In genomic region chr1:63592536-63593302, GRCh38 we compare ENCODE assay signal across 8 cellular contexts. TPM values are rescaled to one million over a fixed set of nuclear protein-coding genes. Genes with fewer than 3 reads are reported as not detected.
A peak's percentile ranks its signal among the peaks of the same experiment; 100 is the strongest.
DNase-seq lines count a peak whose midpoint lies in the region; ATAC-seq, FAIRE-seq and TF ChIP-seq lines count a peak whose summit lies in the region.

No MANE protein-coding gene starts in this region.

- H3K36me3 ChIP-seq in SK-N-SH (replicated peaks in 1 of 2; ENCODE audit: control insufficient read depth in 1 of 2, insufficient read depth in 2 of 2, low read length in 1 of 2) (no peaks in the 10 kb centered on the region), neutrophil (no peaks in the 10 kb centered on the region)

- H3K9me3 ChIP-seq in SK-N-SH, result no peaks in the 10 kb centered on the region
- no peaks in the 10 kb centered on the region for H3K9me3 ChIP-seq in neutrophil

- DNase-seq in SK-N-SH (peak; percentile 23), RCC 7860 (ENCODE audit: low spot score) (peak; percentile 59), epithelial cell of proximal tubule (ENCODE audit: low read depth) (no peak), NCI-H1105 (lab: John Stamatoyannopoulos, UW) (no peak)

- POLR2A ChIA-PET in SK-N-SH (lab: Yijun Ruan, JAX), result no interaction called here

- H4K20me1 ChIP-seq in SK-N-SH (ENCODE audit: insufficient read depth), result no peaks in the 10 kb centered on the region

- ATAC-seq in SK-N-SH treated with all-trans-retinoic acid at 6 μM for 48 hours (no peak), HG03439 (IDR thresholded peaks at IDR 0.05; ENCODE audit: unreplicated experiment) (no peak), HG03432 (IDR thresholded peaks at IDR 0.05; ENCODE audit: unreplicated experiment) (no peak)

- peak overlapping the region; percentile 77 for H3K9ac ChIP-seq in SK-N-SH

- H3K79me2 ChIP-seq in SK-N-SH (ENCODE audit: insufficient read depth), result peaks cover 26% of the 10 kb centered on the region

- CTCF ChIA-PET in SK-N-SH (lab: Yijun Ruan, JAX), result interaction anchor here (0.8 to 1.4 kb wide), 3 partner anchors 17 to 82 kb away, joined by 3 to 8 read pairs (median 3); no protein-coding TSS in a partner anchor

- peak overlapping the region; percentile 97 for H3K4me2 ChIP-seq in SK-N-SH

- H3K4me3 ChIP-seq in SK-N-SH (ENCODE audit: low read depth in 2 of 2, low read length in 1 of 2), result peak overlapping the region; percentile 88 to 95
- H3K4me3 ChIP-seq in epithelial cell of proximal tubule (ENCODE audit: low read depth, low read length), result peak overlapping the region; percentile 89
- peak overlapping the region; percentile 72 to 81 for H3K4me3 ChIP-seq in neutrophil (ENCODE audit: low read depth in 1 of 2, low read length in 1 of 2)

- no peaks in the 10 kb centered on the region for H3K27me3 ChIP-seq in SK-N-SH (ENCODE audit: insufficient read depth)
- H3K27me3 ChIP-seq in neutrophil, result no peaks in the 10 kb centered on the region

- H3K4me1 ChIP-seq in SK-N-SH (ENCODE audit: control insufficient read depth in 1 of 2, insufficient read depth in 2 of 2, low read depth in 1 of 2, low read length in 1 of 2) (peaks cover 0 to 6% of the 10 kb centered on the region in 2 experiments; a peak in 1 of 4 replicates), neutrophil (ENCODE audit: control insufficient read depth in 1 of 2, insufficient read depth in 1 of 2, low read depth in 1 of 2, low read length in 1 of 2) (peaks cover 40 to 42% of the 10 kb centered on the region in 2 experiments)

- no peak for TF ChIP-seq EP300 in SK-N-SH (IDR thresholded peaks at IDR 0.05; ENCODE audit: borderline replicate concordance in 1 of 2, low read depth in 1 of 2, low read length in 1 of 2)

- no peaks in the 10 kb centered on the region for H3K9me2 ChIP-seq in SK-N-SH

- no peak for TF ChIP-seq RAD21 in SK-N-SH (IDR thresholded peaks at IDR 0.05; ENCODE audit: low read length)

- WGBS in SK-N-SH (ENCODE audit: low lambda C conversion rate), result 51% methylated on average over 17 of the region's 18 CpGs

- FAIRE-seq in RCC 7860 (lab: Jason Lieb, UNC), result no peak

- peak overlapping the region; percentile 74 to 90 for H3K27ac ChIP-seq in SK-N-SH (ENCODE audit: low read depth in 2 of 2, low read length in 1 of 2)
- peak overlapping the region; percentile 97 for H3K27ac ChIP-seq in neutrophil

- H3F3A ChIP-seq in SK-N-SH (replicated peaks; ENCODE audit: insufficient read depth), result peaks cover 4% of the 10 kb centered on the region

- H2AFZ ChIP-seq in SK-N-SH (ENCODE audit: low read depth), result peak overlapping the region; percentile 93

- TF ChIP-seq CTCF in SK-N-SH (IDR thresholded peaks at IDR 0.05) (no peak), epithelial cell of proximal tubule (conservative IDR thresholded peaks at IDR 0.05; ENCODE audit: low read depth, low read length) (no peak), neutrophil (IDR thresholded peaks at IDR 0.05) (no peak)

TF ChIP-seq in SK-N-SH, 30 proteins besides CTCF, POLR2A, EP300 and RAD21:
- 0 out of 2 replicates have a peak, but pooled peaks have one; percentile 6 for TF ChIP-seq RCOR1 (IDR thresholded peaks at IDR 0.05; ENCODE audit: low read length)
- no peak for TF ChIP-seq RFX5 (IDR thresholded peaks at IDR 0.05; ENCODE audit: low read length)
- no peak for TF ChIP-seq FOXJ3 (CRISPR knock-in tag; IDR thresholded peaks at IDR 0.05)
TF ChIP-seq in SK-N-SH: peak in this region for 1.

TF ChIP-seq in SK-N-SH treated with all-trans-retinoic acid at 6 μM for 48 hours, 23 proteins besides CTCF, POLR2A, EP300 and RAD21:
- TF ChIP-seq TSHZ2 (CRISPR knock-in tag; IDR thresholded peaks at IDR 0.05) (no peak), PPARA (CRISPR knock-in tag; IDR thresholded peaks at IDR 0.05; ENCODE audit: borderline replicate concordance) (no peak), ARNTL (CRISPR knock-in tag; IDR thresholded peaks at IDR 0.05; ENCODE audit: borderline replicate concordance, low read depth) (no peak), SNAI2 (CRISPR knock-in tag; IDR thresholded peaks at IDR 0.05) (no peak), GLIS3 (CRISPR knock-in tag; IDR thresholded peaks at IDR 0.05) (no peak), ZNF70 (CRISPR knock-in tag; IDR thresholded peaks at IDR 0.05) (no peak), RARB (CRISPR knock-in tag; IDR thresholded peaks at IDR 0.05) (no peak), ESRRG (CRISPR knock-in tag; IDR thresholded peaks at IDR 0.05) (no peak), CSDC2 (CRISPR knock-in tag; IDR thresholded peaks at IDR 0.05) (no peak), TCF4 (CRISPR knock-in tag; IDR thresholded peaks at IDR 0.05; ENCODE audit: borderline replicate concordance) (no peak)
TF ChIP-seq in SK-N-SH treated with all-trans-retinoic acid at 6 μM for 48 hours: peak in this region for 0.

RNA-seq across cellular contexts. Expression of gene PGM1, which starts 0.5 kb away (rescaled TPM):
- polyA plus RNA-seq in SK-N-SH (2012; rRNA removed), result 19.3 and 20.7 TPM in 2 replicates
- 23.2 and 25.0 TPM in 2 replicates for polyA plus RNA-seq in SK-N-SH (2012; cell fraction: cytosol; rRNA removed)
- 18.1 and 19.6 TPM in 2 replicates for polyA plus RNA-seq in SK-N-SH (2012; cell fraction: nucleus; rRNA removed)
- 44.3 and 77.3 TPM in 2 replicates for total RNA-seq in epithelial cell of proximal tubule

Comparison
In these comparisons a context has a peak if more than half of its experiments do, and no peak if none do; other contexts are left out.
1. DNase-seq: peak in SK-N-SH (single experiment) and RCC 7860 (single experiment); none in epithelial cell of proximal tubule (single experiment) and NCI-H1105 (single experiment).
2. Peak in every context shown above with its lines, with median percentiles within 50 percentile points of each other: H3K4me3 ChIP-seq.